1 cellular context compared by ENCODE assay signal in genomic region chr5:59161206-59162105, GRCh38.
TF ChIP-seq lines count a peak whose summit lies in the region.

No MANE protein-coding gene starts in this region.

TF ChIP-seq in GM23338, 12 proteins besides CTCF, POLR2A, EP300 and RAD21 (continued from another document):
- TF ChIP-seq REST (IDR thresholded peaks at IDR 0.05; ENCODE audit: unreplicated experiment) (no peak), ZNF331 (CRISPR knock-in tag; IDR thresholded peaks at IDR 0.05; ENCODE audit: low read depth) (no peak), STAT1 (IDR thresholded peaks at IDR 0.05; ENCODE audit: unreplicated experiment) (no peak), EZH2 (IDR thresholded peaks at IDR 0.05; ENCODE audit: low read depth, unreplicated experiment) (no peak), ZNF462 (CRISPR knock-in tag; IDR thresholded peaks at IDR 0.05) (no peak), EZH2phosphoT487 (IDR thresholded peaks at IDR 0.05; ENCODE audit: unreplicated experiment) (no peak), CREB1 (CRISPR knock-in tag; IDR thresholded peaks at IDR 0.05; ENCODE audit: low read depth) (no peak), JUNB (IDR thresholded peaks at IDR 0.05; ENCODE audit: unreplicated experiment) (no peak)
